ENCODE assay signal across 24 cellular contexts in genomic region chr20:42959996-42960395, GRCh38.
"Had no signal": no experiment of that assay in that cellular context is flagged by ENCODE, and none has a peak within 500 bp of the region (broad histone marks: within the 10 kb centered on the region; RNA-seq: fewer than 3 reads in every experiment).

No MANE protein-coding gene starts in this region.

- H3K27me3 ChIP-seq: dorsolateral prefrontal cortex, esophagus squamous epithelium, gastrocnemius medialis had no signal

- H3K9me3 Mint-ChIP-seq: mesothelial cell of epicardium had no signal

- H3K4me3 ChIP-seq: coronary artery, dorsolateral prefrontal cortex, esophagus squamous epithelium, gastrocnemius medialis, heart right ventricle, left lung, lower lobe of right lung, mucosa of descending colon had no signal

- ATAC-seq: gastrocnemius medialis, heart right ventricle, left cardiac atrium, left lung, left ventricle myocardium superior, lower lobe of right lung, mucosa of descending colon had no signal

- H3K4me1 ChIP-seq: esophagus squamous epithelium, gastrocnemius medialis, heart right ventricle, left lung, lower lobe of right lung had no signal

- H3K4me3 Mint-ChIP-seq: mesothelial cell of epicardium had no signal

- H3K9me3 ChIP-seq: esophagus squamous epithelium, gastrocnemius medialis, heart right ventricle, left lung, lower lobe of right lung, mucosa of descending colon had no signal

- H3K27ac ChIP-seq: coronary artery, dorsolateral prefrontal cortex, esophagus squamous epithelium, gastrocnemius medialis, heart right ventricle, left lung, lower lobe of right lung had no signal

- H3K36me3 ChIP-seq: esophagus squamous epithelium, gastrocnemius medialis, heart right ventricle, left lung, lower lobe of right lung had no signal

- DNase-seq: dermis blood vessel endothelial cell; dorsolateral prefrontal cortex; effector CD4-positive, alpha-beta T cell; effector memory CD4-positive, alpha-beta T cell; esophagus squamous epithelium; foreskin fibroblast; foreskin melanocyte; gastrocnemius medialis; glutamatergic neuron; head of caudate nucleus; heart right ventricle; hippocampal formation; left cardiac atrium; left lung; left ventricle myocardium superior; lower lobe of right lung; mesenchymal stem cell; mucosa of descending colon had no signal

- H3K27ac Mint-ChIP-seq: mesothelial cell of epicardium had no signal

- FAIRE-seq: colon, endothelial cell of umbilical vein, islet of Langerhans, keratinocyte had no signal

- H3K4me1 Mint-ChIP-seq: mesothelial cell of epicardium had no signal

- H3K36me3 Mint-ChIP-seq: mesothelial cell of epicardium had no signal
